ENCODE assay signal across 8 cellular contexts in the genomic region with DNA sequence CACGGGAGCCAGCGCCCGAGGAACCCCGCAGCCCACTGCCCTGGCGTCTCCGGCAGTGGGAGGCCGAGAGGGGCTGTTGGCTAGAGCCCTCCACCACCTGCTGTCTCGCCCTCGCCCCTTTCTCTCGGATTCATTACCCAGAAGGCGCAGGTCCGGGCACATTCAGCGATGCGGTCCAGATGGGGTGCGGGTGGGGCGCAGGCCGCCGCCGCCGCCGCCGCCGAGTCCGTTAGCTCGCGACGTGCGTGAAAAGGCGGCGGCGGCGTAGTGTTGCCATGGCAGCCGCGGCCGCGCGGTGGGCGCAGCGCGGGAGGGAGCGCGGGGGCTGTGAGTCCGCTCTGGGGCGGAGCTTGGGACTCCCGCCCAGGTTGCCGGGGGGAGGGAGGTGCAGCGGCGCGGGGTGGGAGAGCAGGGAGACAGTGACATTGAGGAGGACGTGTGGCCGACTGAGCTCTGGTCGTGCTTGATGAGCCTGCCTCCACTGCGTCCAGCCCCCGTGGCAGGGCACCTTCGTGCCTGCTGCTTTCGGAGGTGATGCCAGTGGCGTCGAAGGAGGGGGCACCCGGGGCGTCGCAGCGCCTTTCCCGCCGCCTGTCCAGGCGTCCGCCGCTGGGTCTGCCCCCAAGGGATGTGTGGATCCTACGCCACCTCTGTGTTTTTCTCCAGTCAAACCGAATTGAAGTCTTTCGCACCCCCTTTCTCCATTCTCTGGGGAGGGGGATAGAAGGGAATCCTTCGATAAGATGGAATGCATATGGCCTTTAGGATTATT. TPM values are rescaled to one million over a fixed set of nuclear protein-coding genes. Genes with fewer than 3 reads are reported as not detected.
DNase-seq lines count a peak whose midpoint lies in the region; ATAC-seq and TF ChIP-seq lines count a peak whose summit lies in the region.

A gene (minus strand): TSS at position 358 of the 772 bp plus-strand sequence. CDS start 23,774 bp downstream, outside the sequence.

- ATAC-seq in GM21529 (IDR thresholded peaks at IDR 0.05; ENCODE audit: unreplicated experiment), result peak; percentile 49

- DNase-seq in DMS79 (lab: John Stamatoyannopoulos, UW) (peak; percentile 65), Peyer's patch (peak in 2 of 3 donors; percentile 76 to 88), fibroblast of pulmonary artery (ENCODE audit: low read depth) (peak; percentile 66)
- DNase-seq in activated T-helper 1 cell treated with anti-CD3 and anti-CD28 coated beads, Interleukin-2, amount 50 U/mL, for 16 hours (ENCODE audit: low read depth in 1 of 2, low spot score in 1 of 2), result peak; percentile 43 to 68

- no peak; the same call in 1 of the 2 replicates for TF ChIP-seq EP300 in Ishikawa (IDR thresholded peaks at IDR 0.05; ENCODE audit: borderline replicate concordance)

- TF ChIP-seq CTCF in Peyer's patch (IDR thresholded peaks at IDR 0.05), result no peak
- TF ChIP-seq CTCF in fibroblast of pulmonary artery (IDR thresholded peaks at IDR 0.05; ENCODE audit: low read length, missing control alignments), result no peak
- TF ChIP-seq CTCF in nephron (IDR thresholded peaks at IDR 0.05; ENCODE audit: unreplicated experiment in 3 of 3), result no peak

- H3K4me3 ChIP-seq in Peyer's patch, result peak within 1 kb of the TSS; percentile 91 to 98 (median 96)
- peak within 1 kb of the TSS; percentile 78 for H3K4me3 ChIP-seq in fibroblast of pulmonary artery (replicated peaks; ENCODE audit: low read depth, low read length)

- peaks cover 0 to 5% (median 4%) of the 10 kb centered on the region in 4 donors for H3K4me1 ChIP-seq in Peyer's patch

- no peaks in the 10 kb centered on the region for H3K9me3 Mint-ChIP-seq in nephron
- H3K9me3 Mint-ChIP-seq in stimulated activated naive CD8-positive, alpha-beta T cell treated with anti-CD3 and anti-CD28 coated beads, Interleukin-15, Interleukin-2, amounts not matched to agents 100 ng/mL and 50 ng/mL, for 24 hours, result no peaks in the 10 kb centered on the region

- no peaks in the 10 kb centered on the region for H3K27me3 Mint-ChIP-seq in nephron (ENCODE audit: low read depth)
- no peaks in the 10 kb centered on the region for H3K27me3 Mint-ChIP-seq in stimulated activated naive CD8-positive, alpha-beta T cell treated with anti-CD3 and anti-CD28 coated beads, Interleukin-15, Interleukin-2, amounts not matched to agents 100 ng/mL and 50 ng/mL, for 24 hours

- H3K36me3 Mint-ChIP-seq in nephron (ENCODE audit: low read depth), result no peaks in the 10 kb centered on the region
- H3K36me3 Mint-ChIP-seq in stimulated activated naive CD8-positive, alpha-beta T cell treated with anti-CD3 and anti-CD28 coated beads, Interleukin-15, Interleukin-2, amounts not matched to agents 100 ng/mL and 50 ng/mL, for 24 hours (ENCODE audit: low read depth), result no peaks in the 10 kb centered on the region

- H3K36me3 ChIP-seq in Peyer's patch, result no peaks in the 10 kb centered on the region

- no peaks in the 10 kb centered on the region for H3K27me3 ChIP-seq in Peyer's patch

- no peaks in the 10 kb centered on the region for H3K9me3 ChIP-seq in Peyer's patch

- TF ChIP-seq RAD21 in Ishikawa (IDR thresholded peaks at IDR 0.05; ENCODE audit: low read depth), result no peak

- TF ChIP-seq POLR2A in Peyer's patch (IDR thresholded peaks at IDR 0.05), result no peak

- H3K4me3 Mint-ChIP-seq in nephron, result peak within 1 kb of the TSS; percentile 86 to 91 (median 90)
- H3K4me3 Mint-ChIP-seq in stimulated activated naive CD8-positive, alpha-beta T cell treated with anti-CD3 and anti-CD28 coated beads, Interleukin-15, Interleukin-2, amounts not matched to agents 100 ng/mL and 50 ng/mL, for 24 hours, result peak within 1 kb of the TSS; percentile 85

- H3K4me1 Mint-ChIP-seq in nephron, result peaks cover 42% of the 10 kb centered on the region
- H3K4me1 Mint-ChIP-seq in stimulated activated naive CD8-positive, alpha-beta T cell treated with anti-CD3 and anti-CD28 coated beads, Interleukin-15, Interleukin-2, amounts not matched to agents 100 ng/mL and 50 ng/mL, for 24 hours (ENCODE audit: low read depth), result peaks cover 47% of the 10 kb centered on the region

- peak within 1 kb of the TSS; percentile 46 to 77 (median 72) for H3K27ac Mint-ChIP-seq in nephron
- peak within 1 kb of the TSS; percentile 82 for H3K27ac Mint-ChIP-seq in stimulated activated naive CD8-positive, alpha-beta T cell treated with anti-CD3 and anti-CD28 coated beads, Interleukin-15, Interleukin-2, amounts not matched to agents 100 ng/mL and 50 ng/mL, for 24 hours

- H3K27ac ChIP-seq in Peyer's patch, result peak within 1 kb of the TSS; percentile 88 to 96 (median 90)

TF ChIP-seq in Ishikawa, 13 proteins besides CTCF, POLR2A, EP300 and RAD21:
- no peak for TF ChIP-seq CEBPB (IDR thresholded peaks at IDR 0.05)
- TF ChIP-seq, protein P1, sequence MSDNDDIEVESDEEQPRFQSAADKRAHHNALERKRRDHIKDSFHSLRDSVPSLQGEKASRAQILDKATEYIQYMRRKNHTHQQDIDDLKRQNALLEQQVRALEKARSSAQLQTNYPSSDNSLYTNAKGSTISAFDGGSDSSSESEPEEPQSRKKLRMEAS (IDR thresholded peaks at IDR 0.05), result peak; percentile 86
- peak; percentile 60; the same call in 1 of the 2 replicates for TF ChIP-seq ZBTB7A (IDR thresholded peaks at IDR 0.05; ENCODE audit: low read depth)
- TF ChIP-seq, protein P2, sequence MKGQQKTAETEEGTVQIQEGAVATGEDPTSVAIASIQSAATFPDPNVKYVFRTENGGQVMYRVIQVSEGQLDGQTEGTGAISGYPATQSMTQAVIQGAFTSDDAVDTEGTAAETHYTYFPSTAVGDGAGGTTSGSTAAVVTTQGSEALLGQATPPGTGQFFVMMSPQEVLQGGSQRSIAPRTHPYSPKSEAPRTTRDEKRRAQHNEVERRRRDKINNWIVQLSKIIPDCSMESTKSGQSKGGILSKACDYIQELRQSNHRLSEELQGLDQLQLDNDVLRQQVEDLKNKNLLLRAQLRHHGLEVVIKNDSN (IDR thresholded peaks at IDR 0.05), result no peak
- 0 out of 2 replicates have a peak, but pooled peaks have one; percentile 23 for TF ChIP-seq YY1 (IDR thresholded peaks at IDR 0.05; ENCODE audit: low read depth)
- TF ChIP-seq EGR1 (IDR thresholded peaks at IDR 0.05), result 0 out of 2 replicates have a peak, but pooled peaks have one; percentile 27
- no peak; the same call in 1 of the 2 replicates for TF ChIP-seq TEAD4 (IDR thresholded peaks at IDR 0.05)
- TF ChIP-seq TAF1 (IDR thresholded peaks at IDR 0.05; ENCODE audit: low read depth), result 0 out of 2 replicates have a peak, but pooled peaks have one; percentile 45

RNA-seq across cellular contexts. Expression of the gene that starts here (rescaled TPM):
- total RNA-seq in Peyer's patch, result 10 to 100 TPM in 2 of 4 donors, 1 to 10 TPM in 2; 2.7 to 25.6 (median 13.0) TPM

Comparison
In these comparisons a context has a peak if more than half of its experiments do, and no peak if none do; other contexts are left out.
1. Peak in every context shown above with its lines: DNase-seq, ATAC-seq, H3K4me3 ChIP-seq and H3K27ac ChIP-seq.